18 cellular contexts compared by ENCODE assay signal in genomic region chr5:112240011-112240410, GRCh38.
A peak's percentile ranks its signal among the peaks of the same experiment; 100 is the strongest.
DNase-seq lines count a peak whose midpoint lies in the region; ATAC-seq and TF ChIP-seq lines count a peak whose summit lies in the region.
"Had no signal": no experiment of that assay in that cellular context is flagged by ENCODE, and none has a peak within 500 bp of the region (broad histone marks: within the 10 kb centered on the region; RNA-seq: fewer than 3 reads in every experiment).

No MANE protein-coding gene starts in this region.

- H3K4me1 ChIP-seq in HCT116 (ENCODE audit: control insufficient read depth in 1 of 2, insufficient read depth in 2 of 2, low read length in 2 of 2) = no peaks in the 10 kb centered on the region
- no peaks in the 10 kb centered on the region for H3K4me1 ChIP-seq in left lung

- peak; percentile 29; the same call in 1 of the 2 replicates for TF ChIP-seq RAD21 in HCT116 (IDR thresholded peaks at IDR 0.05; ENCODE audit: low read depth)

- TF ChIP-seq CTCF in HCT116 (IDR thresholded peaks at IDR 0.05 in 2 of 3, conservative IDR thresholded peaks at IDR 0.05 in 1 of 3; ENCODE audit: borderline replicate concordance in 1 of 3, insufficient read depth in 1 of 3, low read depth in 2 of 3, low read length in 2 of 3) (0 out of 6 replicates have a peak, but pooled peaks of 1 of the 3 experiments have one; percentile 7), VCaP (conservative IDR thresholded peaks at IDR 0.05) (0 out of 2 replicates have a peak, but pooled peaks have one; percentile 10), left lung (IDR thresholded peaks at IDR 0.05) (no peak), nephron progenitor cell (IDR thresholded peaks at IDR 0.05) (no peak)

- no TSS peak for BruUV-seq in HCT116 (replicated peaks; lab: Mats Ljungman, UMichigan)

- no peaks in the 10 kb centered on the region for H3K36me3 Mint-ChIP-seq in nephron progenitor cell (ENCODE audit: low read depth)
- H3K36me3 Mint-ChIP-seq in stimulated activated naive B cell treated with anti-CD40 and anti-IgM and Interleukin-4, amounts not matched to agents 10 μg/mL and 1 μg/mL and 100 μg/mL, for 72 hours = no peaks in the 10 kb centered on the region
- H3K36me3 Mint-ChIP-seq: activated naive CD8-positive, alpha-beta T cell treated with anti-CD3 and anti-CD28 coated beads for 36 hours had no signal

- H4K20me1 ChIP-seq in HCT116 (ENCODE audit: insufficient read depth) = no peaks in the 10 kb centered on the region

- no peaks in the 10 kb centered on the region for H3K9me3 ChIP-seq in HCT116 (ENCODE audit: control insufficient read depth in 1 of 2, insufficient read depth in 1 of 2, low read depth in 1 of 2, low read length in 2 of 2)
- H3K9me3 ChIP-seq in left lung = no peaks in the 10 kb centered on the region

- no peak overlapping the region for H3K9ac ChIP-seq in HCT116 (ENCODE audit: low read length)

- no peak overlapping the region for H3K4me3 ChIP-seq in HCT116 (replicated peaks in 1 of 2; ENCODE audit: low read depth in 1 of 2, low read length in 2 of 2)
- no peak overlapping the region for H3K4me3 ChIP-seq in left lung

- in situ Hi-C loops in Caki2 (cut with HindIII; ENCODE audit: low pct_unique_long_range_greater_than_20kb, low sequenced_read_pairs) = no loop called here

- DNase-seq in Caki2 (ENCODE audit: low read depth) = peak; percentile 64
- no peak for DNase-seq in HCT116 (ENCODE audit: low read depth, low spot score)
- DNase-seq in left lung = no peak
- no peak for DNase-seq in posterior vena cava (ENCODE audit: low spot score)
- DNase-seq in nephron progenitor cell = no peak
- no peak for DNase-seq in DMS114 treated with DMSO at 0.1 percent for 48 hours (lab: John Stamatoyannopoulos, UW; ENCODE audit: unreplicated experiment)
- DNase-seq in stimulated activated naive B cell treated with anti-CD40 and anti-IgM and Interleukin-4, amounts not matched to agents 10 μg/mL and 1 μg/mL and 100 μg/mL, for 72 hours = no peak
- DNase-seq: activated naive CD8-positive, alpha-beta T cell treated with anti-CD3 and anti-CD28 coated beads for 36 hours; activated T-cell treated with anti-CD3 and anti-CD28 coated beads, Interleukin-2, amount 50 U/mL, for 4 hours; DMS79; immature natural killer cell; NCI-H187 treated with DMSO at 0.1 percent for 48 hours; NCI-H774; occipital lobe; SHP77 treated with DMSO at 0.1 percent for 48 hours; T1000 had no signal

- ATAC-seq in HCT116 (peak; percentile 71), left lung (peak; percentile 33)
- ATAC-seq in stimulated activated naive B cell treated with anti-CD40 and anti-IgM and Interleukin-4, amounts not matched to agents 10 μg/mL and 1 μg/mL and 100 μg/mL, for 72 hours (replicated peaks) = no peak
- ATAC-seq: activated T-cell treated with anti-CD3 and anti-CD28 coated beads, Interleukin-2, amount 50 U/mL, for 4 hours had no signal

- RAD21 ChIA-PET in HCT116 (lab: Charles Lee; ENCODE audit: low non-redundant PET in 1 of 2, low total read pairs in 2 of 2, uncharacterized antibody in 2 of 2, unreplicated experiment in 2 of 2) = no interaction called here

- no peak overlapping the region for H3K27ac ChIP-seq in HCT116 (ENCODE audit: low read depth, low read length)
- no peak overlapping the region for H3K27ac ChIP-seq in VCaP
- no peak overlapping the region for H3K27ac ChIP-seq in left lung

- no peak overlapping the region for H3K4me3 Mint-ChIP-seq in nephron progenitor cell
- no peak overlapping the region for H3K4me3 Mint-ChIP-seq in stimulated activated naive B cell treated with anti-CD40 and anti-IgM and Interleukin-4, amounts not matched to agents 10 μg/mL and 1 μg/mL and 100 μg/mL, for 72 hours
- H3K4me3 Mint-ChIP-seq: activated naive CD8-positive, alpha-beta T cell treated with anti-CD3 and anti-CD28 coated beads for 36 hours; activated T-cell treated with anti-CD3 and anti-CD28 coated beads, Interleukin-2, amount 50 U/mL, for 4 hours; immature natural killer cell; stimulated activated naive CD8-positive, alpha-beta T cell treated with anti-CD3 and anti-CD28 coated beads, Interleukin-15, Interleukin-2, amounts not matched to agents 100 ng/mL and 50 ng/mL, for 24 hours had no signal

- no peak overlapping the region for H2AFZ ChIP-seq in HCT116 (ENCODE audit: low read depth, low read length, poor library complexity, severe bottlenecking)

- TF ChIP-seq POLR2A in HCT116 (IDR thresholded peaks at IDR 0.05; ENCODE audit: borderline replicate concordance, extremely low read depth, insufficient read depth, insufficient read length) = no peak

- no peaks in the 10 kb centered on the region for H3K79me2 ChIP-seq in HCT116 (ENCODE audit: insufficient read depth, low read length)

- no peaks in the 10 kb centered on the region for H3K36me3 ChIP-seq in HCT116 (ENCODE audit: control insufficient read depth in 1 of 2, insufficient read depth in 2 of 2, low read length in 2 of 2)
- no peaks in the 10 kb centered on the region for H3K36me3 ChIP-seq in left lung

- intact Hi-C loops in HCT116 (cut with micrococcal nuclease) = no loop called here
- intact Hi-C loops in left lung (cut with DNase I) = no loop called here
- intact Hi-C loops in posterior vena cava (cut with DNase I) = no loop called here

- H3K27me3 Mint-ChIP-seq in nephron progenitor cell (ENCODE audit: low read depth, poor library complexity) = no peaks in the 10 kb centered on the region
- H3K27me3 Mint-ChIP-seq in stimulated activated naive B cell treated with anti-CD40 and anti-IgM and Interleukin-4, amounts not matched to agents 10 μg/mL and 1 μg/mL and 100 μg/mL, for 72 hours = peaks cover 11% of the 10 kb centered on the region in 2 donors

- H3K9me3 Mint-ChIP-seq in nephron progenitor cell = no peaks in the 10 kb centered on the region
- H3K9me3 Mint-ChIP-seq in stimulated activated naive B cell treated with anti-CD40 and anti-IgM and Interleukin-4, amounts not matched to agents 10 μg/mL and 1 μg/mL and 100 μg/mL, for 72 hours = no peaks in the 10 kb centered on the region
- H3K9me3 Mint-ChIP-seq: activated naive CD8-positive, alpha-beta T cell treated with anti-CD3 and anti-CD28 coated beads for 36 hours; activated T-cell treated with anti-CD3 and anti-CD28 coated beads, Interleukin-2, amount 50 U/mL, for 4 hours; stimulated activated naive CD8-positive, alpha-beta T cell treated with anti-CD3 and anti-CD28 coated beads, Interleukin-15, Interleukin-2, amounts not matched to agents 100 ng/mL and 50 ng/mL, for 24 hours had no signal

- no peak overlapping the region for H3K4me2 ChIP-seq in HCT116 (ENCODE audit: low read length)

- H3K27ac Mint-ChIP-seq in nephron progenitor cell = no peak overlapping the region
- no peak overlapping the region for H3K27ac Mint-ChIP-seq in stimulated activated naive B cell treated with anti-CD40 and anti-IgM and Interleukin-4, amounts not matched to agents 10 μg/mL and 1 μg/mL and 100 μg/mL, for 72 hours
- H3K27ac Mint-ChIP-seq: activated naive CD8-positive, alpha-beta T cell treated with anti-CD3 and anti-CD28 coated beads for 36 hours; immature natural killer cell; stimulated activated naive CD8-positive, alpha-beta T cell treated with anti-CD3 and anti-CD28 coated beads, Interleukin-15, Interleukin-2, amounts not matched to agents 100 ng/mL and 50 ng/mL, for 24 hours had no signal

- POLR2A ChIA-PET in HCT116 (lab: Charles Lee) = no interaction called here

- H3K4me1 Mint-ChIP-seq in nephron progenitor cell = no peaks in the 10 kb centered on the region
- H3K4me1 Mint-ChIP-seq in stimulated activated naive B cell treated with anti-CD40 and anti-IgM and Interleukin-4, amounts not matched to agents 10 μg/mL and 1 μg/mL and 100 μg/mL, for 72 hours = no peaks in the 10 kb centered on the region
- H3K4me1 Mint-ChIP-seq: activated naive CD8-positive, alpha-beta T cell treated with anti-CD3 and anti-CD28 coated beads for 36 hours; immature natural killer cell had no signal

- CTCF ChIA-PET in HCT116 (lab: Charles Lee) = interaction anchor here (0.8 kb wide), 1 partner anchor 11 kb away, joined by 3 read pairs; no protein-coding TSS in a partner anchor

- no peaks in the 10 kb centered on the region for H3K9me2 ChIP-seq in HCT116 (ENCODE audit: insufficient read depth)

- H3K27me3 ChIP-seq in HCT116 (ENCODE audit: insufficient read depth, low read length) (no peaks in the 10 kb centered on the region; the same call in 1 of the 2 replicates), left lung (no peaks in the 10 kb centered on the region)

TF ChIP-seq in HCT116, 20 proteins besides CTCF, POLR2A, EP300 and RAD21 (continues in another document):
- TF ChIP-seq ZBTB33 (IDR thresholded peaks at IDR 0.05; ENCODE audit: extremely low read depth, insufficient replicate concordance, low read length) (no peak), EGR1 (IDR thresholded peaks at IDR 0.05; ENCODE audit: low read depth) (no peak), POLR2AphosphoS5 (IDR thresholded peaks at IDR 0.05; ENCODE audit: low read depth, low read length) (no peak), ATF3 (IDR thresholded peaks at IDR 0.05) (no peak)

Comparison
In these comparisons a context has a peak if more than half of its experiments do, and no peak if none do; other contexts are left out.
1. ATAC-seq: peak in HCT116 (single experiment) and left lung (single experiment); none in stimulated activated naive B cell treated with anti-CD40 and anti-IgM and Interleukin-4, amounts not matched to agents 10 μg/mL and 1 μg/mL and 100 μg/mL, for 72 hours (0 of 2).